Comparison of ENCODE assay signal across 8 cellular contexts in the genomic region with DNA sequence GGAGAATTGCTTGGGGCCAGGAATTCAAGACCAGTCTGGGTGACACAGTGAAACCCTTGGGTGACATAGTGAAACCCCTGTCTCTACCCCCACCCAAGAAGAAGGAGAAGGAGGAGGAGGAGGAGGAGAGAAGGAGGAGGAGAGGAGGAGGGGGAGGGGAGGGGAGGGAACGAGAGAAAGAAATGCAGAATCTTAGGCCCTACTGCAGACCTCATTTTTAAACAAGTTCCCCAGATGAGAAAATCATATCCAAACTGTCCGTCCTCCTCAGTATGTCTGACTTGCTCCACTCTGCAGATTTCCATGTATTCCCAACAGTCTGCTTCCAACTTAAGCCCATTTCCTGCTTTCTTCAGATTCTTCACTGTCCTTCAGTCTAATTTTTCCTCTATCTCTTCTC.
"Had no signal": no experiment of that assay in that cellular context is flagged by ENCODE, and none has a peak within 500 bp of the region (broad histone marks: within the 10 kb centered on the region; RNA-seq: fewer than 3 reads in every experiment).

No MANE protein-coding gene starts in this region.

- FAIRE-seq: G401.6, GM12878, GM12891, GM12892, GM18507, GM19239 had no signal

- H3K4me3 ChIP-seq: GM12878 had no signal

- DNase-seq: GDM1, GF-D8 had no signal

- ATAC-seq: GM12878 had no signal
